ENCODE assay signal across 1 cellular context in genomic region chr14:24430682-24431568, GRCh38.
TF ChIP-seq lines count a peak whose summit lies in the region.

No MANE protein-coding gene starts in this region.

TF ChIP-seq in H1, 55 proteins besides CTCF, POLR2A, EP300 and RAD21:
- TF ChIP-seq CREB1 (IDR thresholded peaks at IDR 0.05) (no peak), CBX8 (IDR thresholded peaks at IDR 0.05; ENCODE audit: borderline replicate concordance, low read depth, low read length) (no peak), SP1 (IDR thresholded peaks at IDR 0.05; ENCODE audit: low read depth, low read length) (no peak), SP2 (IDR thresholded peaks at IDR 0.05; ENCODE audit: low read length) (no peak), MAFK (IDR thresholded peaks at IDR 0.05; ENCODE audit: low read depth, low read length) (no peak), ASH2L (IDR thresholded peaks at IDR 0.05; ENCODE audit: low read length) (no peak), SRF (IDR thresholded peaks at IDR 0.05; ENCODE audit: low read depth, low read length) (no peak), POLR2AphosphoS5 (IDR thresholded peaks at IDR 0.05; ENCODE audit: low read depth, low read length) (no peak), CTBP2 (IDR thresholded peaks at IDR 0.05; ENCODE audit: borderline replicate concordance, insufficient read depth, insufficient read length, low read length) (no peak), CHD7 (IDR thresholded peaks at IDR 0.05; ENCODE audit: insufficient replicate concordance, low read length) (no peak), TEAD4 (IDR thresholded peaks at IDR 0.05; ENCODE audit: low read depth, low read length) (no peak), TBP (IDR thresholded peaks at IDR 0.05; ENCODE audit: low read depth, low read length) (no peak), CHD1 (IDR thresholded peaks at IDR 0.05; ENCODE audit: low read depth, low read length) (no peak), MAX (IDR thresholded peaks at IDR 0.05) (no peak), RFX5 (IDR thresholded peaks at IDR 0.05; ENCODE audit: borderline replicate concordance, low read depth, low read length) (no peak), GABPA (IDR thresholded peaks at IDR 0.05; ENCODE audit: borderline replicate concordance, insufficient read depth, low read length) (no peak), BCL11A (IDR thresholded peaks at IDR 0.05; ENCODE audit: low read depth in 2 of 2, low read length in 2 of 2) (no peak), JUND (IDR thresholded peaks at IDR 0.05; ENCODE audit: low read length) (no peak), ATF2 (IDR thresholded peaks at IDR 0.05; ENCODE audit: low read length) (no peak)
